ENCODE assay signal across 8 cellular contexts in the genomic region with DNA sequence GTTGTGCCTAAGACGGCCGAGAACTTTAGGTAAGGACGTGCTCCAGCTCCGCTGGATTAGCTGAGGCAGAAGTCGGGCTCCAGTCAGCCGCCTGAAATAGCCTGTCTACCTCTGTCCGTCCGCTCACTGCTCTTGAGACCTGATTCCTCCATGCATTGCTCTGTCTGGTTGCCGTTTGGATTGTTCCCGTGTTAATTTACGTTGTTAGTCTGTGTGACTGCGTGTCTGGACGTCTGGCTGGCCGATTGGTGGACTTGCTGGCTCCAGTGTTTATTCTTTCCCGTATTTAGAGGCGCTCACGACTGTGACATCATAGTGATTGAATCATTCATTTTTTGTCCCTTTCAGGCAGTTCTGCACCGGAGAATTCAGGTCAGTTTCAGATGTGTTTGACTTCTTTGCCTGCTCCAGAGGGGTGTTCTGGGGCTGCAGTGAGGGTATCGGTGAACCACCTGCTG. TPM values are rescaled to one million over a fixed set of nuclear protein-coding genes. Genes with fewer than 3 reads are reported as not detected.
A peak's percentile ranks its signal among the peaks of the same experiment; 100 is the strongest.
DNase-seq lines count a peak whose midpoint lies in the region; ATAC-seq, FAIRE-seq and TF ChIP-seq lines count a peak whose summit lies in the region.

No MANE protein-coding gene starts in this region.

- H3K27me3 Mint-ChIP-seq in CD14-positive monocyte (ENCODE audit: low read depth in 3 of 3) = peaks cover 0 to 5% (median 2%) of the 10 kb centered on the region in 3 donors
- H3K27me3 Mint-ChIP-seq in activated naive CD8-positive, alpha-beta T cell treated with anti-CD3 and anti-CD28 coated beads, Interleukin-2, amount 50 U/mL, for 24 hours = no peaks in the 10 kb centered on the region

- peaks cover 22 to 29% of the 10 kb centered on the region in 2 donors for H3K36me3 Mint-ChIP-seq in CD14-positive monocyte
- H3K36me3 Mint-ChIP-seq in activated naive CD8-positive, alpha-beta T cell treated with anti-CD3 and anti-CD28 coated beads, Interleukin-2, amount 50 U/mL, for 24 hours (ENCODE audit: low read depth) = peaks cover 37% of the 10 kb centered on the region

- H3K4me1 ChIP-seq in kidney (ENCODE audit: control insufficient read depth in 1 of 2, insufficient read depth in 1 of 2, low read depth in 1 of 2, low read length in 2 of 2) (peaks cover 5 to 7% of the 10 kb centered on the region in 2 donors), thoracic aorta (ENCODE audit: control insufficient read depth in 1 of 2, low read depth in 2 of 2) (peaks cover 11 to 19% of the 10 kb centered on the region in 2 donors)

- H3K9me3 ChIP-seq in kidney (ENCODE audit: control insufficient read depth in 1 of 2, low read length in 2 of 2) (no peaks in the 10 kb centered on the region), thoracic aorta (no peaks in the 10 kb centered on the region)

- H3K4me1 Mint-ChIP-seq in CD14-positive monocyte = peaks cover 20% of the 10 kb centered on the region
- H3K4me1 Mint-ChIP-seq in activated naive CD8-positive, alpha-beta T cell treated with anti-CD3 and anti-CD28 coated beads, Interleukin-2, amount 50 U/mL, for 24 hours = peaks cover 46% of the 10 kb centered on the region

- no peak overlapping the region for H3K27ac ChIP-seq in kidney (ENCODE audit: low read depth in 2 of 2, low read length in 2 of 2)
- H3K27ac ChIP-seq in thoracic aorta = no peak overlapping the region

- DNase-seq in CD14-positive monocyte (ENCODE audit: low spot score) (no peak), kidney (no peak), thoracic aorta (ENCODE audit: low spot score) (no peak), dedifferentiated amniotic fluid mesenchymal stem cell (ENCODE audit: extremely low spot score) (no peak)
- DNase-seq in activated naive CD8-positive, alpha-beta T cell treated with anti-CD3 and anti-CD28 coated beads, Interleukin-2, amount 50 U/mL, for 24 hours = no peak

- TF ChIP-seq CTCF in CD14-positive monocyte (IDR thresholded peaks at IDR 0.05) (no peak), kidney (IDR thresholded peaks at IDR 0.05; ENCODE audit: borderline replicate concordance, extremely low read depth, insufficient read depth) (no peak), thoracic aorta (IDR thresholded peaks at IDR 0.05) (no peak)

- intact Hi-C loops in CD14-positive monocyte (cut with micrococcal nuclease) (loop anchor here in 1 of 2 donors (2.0 to 10.0 kb wide), 3 partner anchors 26 to 324 kb away; a partner anchor contains a TSS), kidney (cut with DNase I) (no loop called here)

- H3K4me3 ChIP-seq in kidney (ENCODE audit: low read length in 2 of 2) (peak overlapping the region; percentile 77 to 99), thoracic aorta (peak overlapping the region; percentile 84)

- H3K4me3 Mint-ChIP-seq in CD14-positive monocyte = peak overlapping the region; percentile 93 to 98
- H3K4me3 Mint-ChIP-seq in activated naive CD8-positive, alpha-beta T cell treated with anti-CD3 and anti-CD28 coated beads, Interleukin-2, amount 50 U/mL, for 24 hours = peak overlapping the region; percentile 96

- peak overlapping the region; percentile 90 to 97 (median 91) for H3K27ac Mint-ChIP-seq in CD14-positive monocyte
- H3K27ac Mint-ChIP-seq in activated naive CD8-positive, alpha-beta T cell treated with anti-CD3 and anti-CD28 coated beads, Interleukin-2, amount 50 U/mL, for 24 hours = peak overlapping the region; percentile 96

- H3K9me3 Mint-ChIP-seq in CD14-positive monocyte = no peaks in the 10 kb centered on the region
- no peaks in the 10 kb centered on the region for H3K9me3 Mint-ChIP-seq in activated naive CD8-positive, alpha-beta T cell treated with anti-CD3 and anti-CD28 coated beads, Interleukin-2, amount 50 U/mL, for 24 hours

- ATAC-seq in HG02852 (IDR thresholded peaks at IDR 0.05; ENCODE audit: unreplicated experiment) (peak; percentile 4), thoracic aorta (ENCODE audit: insufficient number of reproducible peaks, low FRiP score, low read depth) (no peak), HG02623 (IDR thresholded peaks at IDR 0.05; ENCODE audit: unreplicated experiment) (no peak), GM18868 (IDR thresholded peaks at IDR 0.05; ENCODE audit: unreplicated experiment) (no peak)
- ATAC-seq in activated naive CD8-positive, alpha-beta T cell treated with anti-CD3 and anti-CD28 coated beads, Interleukin-2, amount 50 U/mL, for 24 hours = no peak

- no peak for FAIRE-seq in kidney (lab: Jason Lieb, UNC)

- H3K27me3 ChIP-seq in thoracic aorta (replicated peaks; ENCODE audit: insufficient read depth) = no peaks in the 10 kb centered on the region

- H3K36me3 ChIP-seq in kidney (ENCODE audit: control insufficient read depth in 1 of 2, insufficient read depth in 2 of 2, low read length in 2 of 2) (peaks cover 0 to 3% of the 10 kb centered on the region in 2 donors), thoracic aorta (peaks cover 6% of the 10 kb centered on the region)

- peak overlapping the region; percentile 48 to 84 for H3K9ac ChIP-seq in kidney (ENCODE audit: low read length in 2 of 2)

RNA-seq across cellular contexts. Expression of a gene that starts 0.7 kb away (rescaled TPM):
- polyA plus RNA-seq in CD14-positive monocyte (10 to 100 TPM; 28.8 to 31.0 TPM), kidney (ENCODE audit: insufficient read depth, low read depth, low replicate concordance) (40.7 TPM)
- total RNA-seq in kidney (25.6 TPM), thoracic aorta (10 to 100 TPM; 12.0 to 38.0 TPM)

RNA-seq across cellular contexts. Expression of a gene that starts 23.3 kb away (rescaled TPM):
- polyA plus RNA-seq in CD14-positive monocyte (10 to 100 TPM; 65.7 to 70.2 TPM), kidney (ENCODE audit: insufficient read depth, low read depth, low replicate concordance) (418 TPM)
- total RNA-seq in kidney (395 TPM), thoracic aorta (100 to 1,000 TPM; 301 to 392 TPM)
